Comparison of ENCODE assay signal across 8 cellular contexts in the genomic region with DNA sequence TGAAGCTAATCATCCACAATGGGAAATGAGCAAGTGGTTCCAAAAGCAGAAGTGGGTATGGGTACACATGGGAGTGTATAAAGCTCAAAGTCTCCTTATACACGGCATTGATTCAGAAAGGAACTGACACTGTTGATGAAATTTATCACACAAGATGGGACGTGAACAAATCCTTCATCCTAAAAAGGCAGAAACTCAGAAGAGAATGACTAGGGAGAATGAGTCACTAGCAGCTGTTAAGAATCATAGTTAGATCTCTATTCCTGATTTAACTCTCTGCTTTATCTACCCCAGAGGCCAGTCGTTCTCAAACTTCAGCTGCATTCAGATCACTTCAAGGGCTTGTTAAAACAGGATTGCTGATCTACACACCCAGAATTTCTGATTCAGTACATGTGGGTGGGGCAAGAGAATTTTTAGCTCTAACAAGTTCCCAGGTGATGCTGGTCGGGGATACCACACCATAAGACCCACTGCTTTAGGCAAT.
A peak's percentile ranks its signal among the peaks of the same experiment; 100 is the strongest.
DNase-seq lines count a peak whose midpoint lies in the region; ATAC-seq and TF ChIP-seq lines count a peak whose summit lies in the region.

No MANE protein-coding gene starts in this region.

- H3K27me3 Mint-ChIP-seq in osteocyte (ENCODE audit: unreplicated experiment): no peaks in the 10 kb centered on the region

- H3K36me3 ChIP-seq in colonic mucosa (no peaks in the 10 kb centered on the region), testis (ENCODE audit: low read depth, missing control alignments) (no peaks in the 10 kb centered on the region), body of pancreas (replicated peaks in 1 of 2; ENCODE audit: insufficient read depth in 1 of 2, low read depth in 2 of 2) (no peaks in the 10 kb centered on the region)

- H3K9me3 ChIP-seq in colonic mucosa (no peaks in the 10 kb centered on the region), testis (no peaks in the 10 kb centered on the region), body of pancreas (no peaks in the 10 kb centered on the region)

- TF ChIP-seq POLR2A in testis (IDR thresholded peaks at IDR 0.05) (no peak), body of pancreas (IDR thresholded peaks at IDR 0.05) (no peak)

- intact Hi-C loops in colonic mucosa (cut with DNase I): no loop called here
- intact Hi-C loops in testis (cut with DNase I; ENCODE audit: low total_unique reads): no loop called here
- intact Hi-C loops in body of pancreas (cut with DNase I): no loop called here

- peaks cover 57% of the 10 kb centered on the region for H3K4me1 Mint-ChIP-seq in osteocyte (ENCODE audit: unreplicated experiment)

- H3K4me3 Mint-ChIP-seq in osteocyte (ENCODE audit: unreplicated experiment): no peak overlapping the region

- no peak overlapping the region for H3K9ac ChIP-seq in colonic mucosa (ENCODE audit: low read depth in 2 of 2, low read length in 2 of 2)

- no peaks in the 10 kb centered on the region for H3K4me1 ChIP-seq in colonic mucosa
- no peaks in the 10 kb centered on the region for H3K4me1 ChIP-seq in testis
- peaks cover 19% of the 10 kb centered on the region for H3K4me1 ChIP-seq in body of pancreas

- ATAC-seq in HG03175 (IDR thresholded peaks at IDR 0.05; ENCODE audit: unreplicated experiment) (peak; percentile 63), body of pancreas (no peak), GM21367 (IDR thresholded peaks at IDR 0.05; ENCODE audit: unreplicated experiment) (no peak)

- H3K27me3 ChIP-seq in colonic mucosa: no peaks in the 10 kb centered on the region
- H3K27me3 ChIP-seq in testis: no peaks in the 10 kb centered on the region
- no peaks in the 10 kb centered on the region for H3K27me3 ChIP-seq in body of pancreas

- no peaks in the 10 kb centered on the region for H3K9me3 Mint-ChIP-seq in osteocyte (ENCODE audit: unreplicated experiment)

- H3K27ac ChIP-seq in colonic mucosa: peak overlapping the region; percentile 60
- no peak overlapping the region for H3K27ac ChIP-seq in testis
- no peak overlapping the region for H3K27ac ChIP-seq in body of pancreas

- peak overlapping the region; percentile 93 for H3K27ac Mint-ChIP-seq in osteocyte (ENCODE audit: unreplicated experiment)

- DNase-seq in EH (ENCODE audit: low read depth): peak; percentile 95
- no peak for DNase-seq in colonic mucosa
- DNase-seq in osteocyte (ENCODE audit: extremely low spot score, unreplicated experiment): no peak
- no peak for DNase-seq in NCI-H2029 treated with DMSO at 0.1 percent for 48 hours (lab: John Stamatoyannopoulos, UW)
- no peak for DNase-seq in testis
- DNase-seq in body of pancreas: no peak

- TF ChIP-seq CTCF in colonic mucosa (IDR thresholded peaks at IDR 0.05) (no peak), osteocyte (IDR thresholded peaks at IDR 0.05) (no peak), testis (IDR thresholded peaks at IDR 0.05) (no peak), body of pancreas (IDR thresholded peaks at IDR 0.05) (no peak)

- H3K36me3 Mint-ChIP-seq in osteocyte (ENCODE audit: unreplicated experiment): peaks cover 3% of the 10 kb centered on the region

- WGBS in testis, 2 donors: 76 to 77% methylated on average over 4 of the region's 4 CpGs
- 57 to 70% methylated on average over 4 of the region's 4 CpGs for WGBS in body of pancreas, 2 donors

- H3K4me3 ChIP-seq in colonic mucosa (no peak overlapping the region), testis (no peak overlapping the region), body of pancreas (no peak overlapping the region)
